Comparison of ENCODE assay signal across 9 cellular contexts in the genomic region with DNA sequence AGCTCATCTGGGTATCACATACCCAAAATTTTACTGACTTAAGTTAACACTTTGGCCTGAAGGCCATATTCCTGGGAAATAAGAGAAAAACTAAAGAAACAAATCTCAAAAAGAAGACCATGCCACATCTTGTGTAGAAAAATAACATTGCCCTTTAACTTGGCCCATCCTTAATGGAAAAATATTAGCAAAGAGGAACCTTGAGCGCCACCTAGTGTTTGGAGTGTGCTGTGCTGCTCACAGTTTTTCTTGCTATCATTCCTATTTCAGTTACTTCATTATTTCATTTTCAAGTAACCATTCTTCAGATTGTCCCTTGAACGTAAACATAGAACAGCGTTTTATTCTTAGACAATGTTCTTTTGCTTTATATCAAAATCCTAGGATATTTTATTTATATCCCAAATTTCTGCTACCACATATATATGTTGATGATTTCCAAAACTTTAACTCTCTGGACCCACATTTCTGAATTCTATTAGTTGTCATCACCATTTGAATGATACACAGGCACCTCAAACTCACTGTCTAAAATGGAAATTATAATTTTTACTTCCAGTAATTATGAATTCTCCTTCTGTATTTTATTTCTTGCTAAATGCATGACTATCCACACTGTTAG.
DNase-seq lines count a peak whose midpoint lies in the region; ATAC-seq and TF ChIP-seq lines count a peak whose summit lies in the region.
"Had no signal": no experiment of that assay in that cellular context is flagged by ENCODE, and none has a peak within 500 bp of the region (broad histone marks: within the 10 kb centered on the region; RNA-seq: fewer than 3 reads in every experiment).

No MANE protein-coding gene starts in this region.

- peak; percentile 93 for TF ChIP-seq CTCF in astrocyte of the spinal cord (IDR thresholded peaks at IDR 0.05; ENCODE audit: low read depth, low read length)

- in situ Hi-C loops in astrocyte of the spinal cord (cut with HindIII; ENCODE audit: low sequenced_read_pairs) = no loop called here

- DNase-seq in DMS53 treated with DMSO at 0.1 percent for 48 hours (lab: John Stamatoyannopoulos, UW; ENCODE audit: unreplicated experiment) (peak; percentile 5), GM19238 (ENCODE audit: insufficient read length, low spot score) (peak; percentile 2), NOMO-1 (lab: John Stamatoyannopoulos, UW; ENCODE audit: unreplicated experiment in 2 of 2) (peak; percentile 12 to 41), astrocyte of the spinal cord (ENCODE audit: low read depth, low spot score) (peak; percentile 62), islet precursor cell (peak; percentile 58)
- peak; percentile 7 to 18 for DNase-seq in stimulated activated CD8-positive, alpha-beta memory T cell treated with anti-CD3 and anti-CD28 coated beads, Interleukin-2, amount 100 ng/mL, for 48 hours (ENCODE audit: low read depth in 2 of 2)

- ATAC-seq in HG03460 (IDR thresholded peaks at IDR 0.05; ENCODE audit: unreplicated experiment) (peak; percentile 81), HG03097 (IDR thresholded peaks at IDR 0.05; ENCODE audit: low FRiP score, unreplicated experiment) (no peak)
- ATAC-seq: activated naive CD4-positive, alpha-beta T cell treated with anti-CD3 and anti-CD28 coated beads, Interleukin-2, amount 50 U/mL, for 72 hours had no signal

- no peak overlapping the region for H3K4me3 ChIP-seq in astrocyte of the spinal cord (ENCODE audit: low read depth, low read length)

Comparison
In these comparisons a context has a peak if more than half of its experiments do, and no peak if none do; other contexts are left out.
1. DNase-seq: peak in every context shown above with its lines; median percentile 62 in astrocyte of the spinal cord; 58 in islet precursor cell; 26 in NOMO-1; 12 in stimulated activated CD8-positive, alpha-beta memory T cell treated with anti-CD3 and anti-CD28 coated beads, Interleukin-2, amount 100 ng/mL, for 48 hours; 5 in DMS53 treated with DMSO at 0.1 percent for 48 hours; 2 in GM19238.